In the genomic region with DNA sequence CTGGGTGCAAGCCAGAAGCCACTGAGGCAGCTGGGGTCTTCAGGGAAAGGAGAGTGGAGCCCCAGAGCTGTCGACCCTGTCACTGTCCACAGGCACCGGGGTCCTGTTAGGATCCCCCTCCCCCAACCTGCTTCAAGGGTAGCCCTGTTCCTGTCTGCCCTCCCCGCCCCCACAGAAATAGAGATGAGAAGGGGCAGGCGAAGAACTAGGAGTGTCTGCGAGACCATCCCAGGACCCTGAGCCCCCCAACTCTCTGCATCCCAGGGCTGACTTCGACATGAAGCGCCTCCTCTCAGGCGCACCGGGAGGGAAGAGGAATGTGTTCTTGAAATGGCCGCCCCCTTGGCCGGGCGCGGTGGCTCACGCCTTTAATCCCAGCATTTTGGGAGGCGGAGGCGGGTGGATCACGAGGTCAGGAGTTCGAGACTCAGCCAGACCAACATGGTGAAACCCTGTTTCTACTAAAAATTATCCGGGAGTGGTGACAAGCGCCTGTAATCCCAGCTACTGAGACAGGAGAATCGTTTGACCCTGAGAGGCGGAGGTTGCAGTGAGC, we compare ENCODE assay signal across 8 cellular contexts. TPM values are rescaled to one million over a fixed set of nuclear protein-coding genes. Genes with fewer than 3 reads are reported as not detected.
DNase-seq lines count a peak whose midpoint lies in the region; ATAC-seq and TF ChIP-seq lines count a peak whose summit lies in the region.

No MANE protein-coding gene starts in this region.

- no peak for TF ChIP-seq CTCF in MCF 10A (IDR thresholded peaks at IDR 0.05; ENCODE audit: unreplicated experiment)

- peak overlapping the region; percentile 79 for H3K4me3 Mint-ChIP-seq in T-helper 1 cell treated with Interleukin-12 subunit alpha and Interleukin-12 subunit beta and Interleukin-4 antibody, amounts not matched to agents 30 μg/mL and 1 μg/mL, for 36 hours
- H3K4me3 Mint-ChIP-seq in MCF 10A (ENCODE audit: unreplicated experiment) = peak overlapping the region; percentile 83

- POLR2A ChIA-PET in MCF 10A (lab: Yijun Ruan, JAX) = interaction anchor here (0.6 to 2.6 kb wide), 6 partner anchors 14 to 143 kb away, joined by 3 to 12 read pairs (median 3); a partner anchor contains a TSS

- H3K4me1 Mint-ChIP-seq in T-helper 1 cell treated with Interleukin-12 subunit alpha and Interleukin-12 subunit beta and Interleukin-4 antibody, amounts not matched to agents 30 μg/mL and 1 μg/mL, for 36 hours (ENCODE audit: low read depth) = peaks cover 15% of the 10 kb centered on the region
- peaks cover 13% of the 10 kb centered on the region for H3K4me1 Mint-ChIP-seq in MCF 10A (ENCODE audit: insufficient read depth, unreplicated experiment)

- CTCF ChIA-PET in MCF 10A (lab: Yijun Ruan, JAX) = interaction anchor here (0.6 to 1.0 kb wide), 2 partner anchors 17 to 129 kb away, joined by 3 to 5 read pairs; no protein-coding TSS in a partner anchor

- DNase-seq in T-helper 1 cell = no peak
- DNase-seq in HuH-7 (ENCODE audit: low spot score) = peak; percentile 52
- no peak for DNase-seq in MCF 10A (ENCODE audit: unreplicated experiment)

- intact Hi-C loops in MCF 10A (cut with micrococcal nuclease) = no loop called here

- H3K27ac ChIP-seq in layer of hippocampus (ENCODE audit: low read depth, low read length) (peak overlapping the region; percentile 80), temporal lobe (ENCODE audit: low read depth, low read length) (peak overlapping the region; percentile 44)

- no peaks in the 10 kb centered on the region for H3K27me3 ChIP-seq in layer of hippocampus (ENCODE audit: control insufficient read depth, insufficient read depth, low read length)

- peaks cover 6% of the 10 kb centered on the region for H3K36me3 Mint-ChIP-seq in T-helper 1 cell treated with Interleukin-12 subunit alpha and Interleukin-12 subunit beta and Interleukin-4 antibody, amounts not matched to agents 30 μg/mL and 1 μg/mL, for 36 hours (ENCODE audit: low read depth)
- H3K36me3 Mint-ChIP-seq in MCF 10A (ENCODE audit: insufficient read depth, unreplicated experiment) = no peaks in the 10 kb centered on the region

- H3K27ac Mint-ChIP-seq in T-helper 1 cell treated with Interleukin-12 subunit alpha and Interleukin-12 subunit beta and Interleukin-4 antibody, amounts not matched to agents 30 μg/mL and 1 μg/mL, for 36 hours = no peak overlapping the region
- H3K27ac Mint-ChIP-seq in MCF 10A (ENCODE audit: low read depth, unreplicated experiment) = peak overlapping the region; percentile 73

- no TSS peak for BruUV-seq in MCF 10A (replicated peaks; lab: Mats Ljungman, UMichigan)

- ATAC-seq in GM21447 (IDR thresholded peaks at IDR 0.05; ENCODE audit: unreplicated experiment) = no peak
- ATAC-seq in GM19395 (IDR thresholded peaks at IDR 0.05; ENCODE audit: unreplicated experiment) = no peak

- no peaks in the 10 kb centered on the region for H3K9me3 Mint-ChIP-seq in T-helper 1 cell treated with Interleukin-12 subunit alpha and Interleukin-12 subunit beta and Interleukin-4 antibody, amounts not matched to agents 30 μg/mL and 1 μg/mL, for 36 hours
- H3K9me3 Mint-ChIP-seq in MCF 10A (ENCODE audit: unreplicated experiment) = peaks cover 7% of the 10 kb centered on the region

- peaks cover 5% of the 10 kb centered on the region for H3K27me3 Mint-ChIP-seq in T-helper 1 cell treated with Interleukin-12 subunit alpha and Interleukin-12 subunit beta and Interleukin-4 antibody, amounts not matched to agents 30 μg/mL and 1 μg/mL, for 36 hours (ENCODE audit: low read depth)
- no peaks in the 10 kb centered on the region for H3K27me3 Mint-ChIP-seq in MCF 10A (ENCODE audit: insufficient read depth, unreplicated experiment)

RNA-seq across cellular contexts. Expression of a gene that starts 0.6 kb away (rescaled TPM):
- 3.3 and 4.5 TPM in 2 replicates for total RNA-seq in MCF 10A (2022)
- total RNA-seq in temporal lobe = 4.4 TPM

RNA-seq across cellular contexts. Expression of a gene that starts 2.7 kb away (rescaled TPM):
- total RNA-seq in MCF 10A (2022) (not detected in 2 replicates), temporal lobe (not detected)

RNA-seq across cellular contexts. Expression of a gene that starts 11.3 kb away (rescaled TPM):
- not detected in 2 replicates for total RNA-seq in MCF 10A (2022)
- 0.25 TPM for total RNA-seq in temporal lobe

RNA-seq across cellular contexts. Expression of a gene that starts 16.3 kb away (rescaled TPM):
- total RNA-seq in MCF 10A (2022) (86.0 and 90.1 TPM in 2 replicates), temporal lobe (5.4 TPM)

RNA-seq across cellular contexts. Expression of a gene that starts 21.1 kb away (rescaled TPM):
- total RNA-seq in MCF 10A (2022) = 0.44 TPM in 1 of 2 replicates, not detected in the other
- total RNA-seq in temporal lobe = 12.8 TPM
